Comparison of ENCODE assay signal across 19 cellular contexts in genomic region chr10:118842826-118843624, GRCh38.
DNase-seq lines count a peak whose midpoint lies in the region; ATAC-seq and TF ChIP-seq lines count a peak whose summit lies in the region.
"Had no signal": no experiment of that assay in that cellular context is flagged by ENCODE, and none has a peak within 500 bp of the region (broad histone marks: within the 10 kb centered on the region; RNA-seq: fewer than 3 reads in every experiment).

No MANE protein-coding gene starts in this region.

- TF ChIP-seq CTCF in RWPE1 (conservative IDR thresholded peaks at IDR 0.05; ENCODE audit: low read depth) (no peak), endodermal cell (conservative IDR thresholded peaks at IDR 0.05) (no peak), thyroid gland (IDR thresholded peaks at IDR 0.05) (no peak), upper lobe of right lung (IDR thresholded peaks at IDR 0.05) (no peak)

- no peak overlapping the region for H3K9ac ChIP-seq in endodermal cell (ENCODE audit: extremely low read depth, low read length, poor library complexity, severe bottlenecking)

- H3K9me3 ChIP-seq in endodermal cell (ENCODE audit: control insufficient read depth, low read length) (no peaks in the 10 kb centered on the region), thyroid gland (no peaks in the 10 kb centered on the region), upper lobe of right lung (no peaks in the 10 kb centered on the region)

- peak overlapping the region; percentile 12; the same call in 1 of the 2 replicates for H3K27ac ChIP-seq in RWPE1
- H3K27ac ChIP-seq in endodermal cell (ENCODE audit: low read depth, low read length): no peak overlapping the region
- H3K27ac ChIP-seq in thyroid gland: peak overlapping the region; percentile 50 to 61 (median 60)
- H3K27ac ChIP-seq in upper lobe of right lung: no peak overlapping the region

- CTCF ChIA-PET in RWPE1 (lab: Yijun Ruan, JAX): interaction anchor here (0.5 to 1.1 kb wide), 3 partner anchors 15 to 175 kb away, joined by 3 to 5 read pairs (median 5); no protein-coding TSS in a partner anchor

- 35 to 38% methylated on average over 4 of the region's 4 CpGs for WGBS in endodermal cell (ENCODE audit: insufficient coverage in 1 of 2, insufficient read length in 1 of 2), 2 experiments
- 27 to 37% methylated on average over 4 of the region's 4 CpGs for WGBS in thyroid gland, 2 donors

- H3K9me3 Mint-ChIP-seq in endodermal cell: no peaks in the 10 kb centered on the region
- H3K9me3 Mint-ChIP-seq: IgD-negative memory B cell had no signal

- H3K4me3 ChIP-seq in endodermal cell (ENCODE audit: low read length) (no peak overlapping the region), thyroid gland (replicated peaks in 1 of 3) (no peak overlapping the region), upper lobe of right lung (no peak overlapping the region)

- H3K4me1 ChIP-seq in endodermal cell (ENCODE audit: control insufficient read depth, insufficient read depth, low read length) (no peaks in the 10 kb centered on the region), thyroid gland (peaks cover 21 to 30% of the 10 kb centered on the region in 2 donors), upper lobe of right lung (peaks cover 5% of the 10 kb centered on the region)

- H3K4me1 Mint-ChIP-seq in endodermal cell: peaks cover 6% of the 10 kb centered on the region
- H3K4me1 Mint-ChIP-seq: B cell had no signal

- H3K4me3 Mint-ChIP-seq in endodermal cell: no peak overlapping the region
- H3K4me3 Mint-ChIP-seq: B cell; CD4-positive, CD25-positive, alpha-beta regulatory T cell; IgD-negative memory B cell had no signal

- ATAC-seq in upper lobe of right lung: no peak
- ATAC-seq: SK-N-SH treated with all-trans-retinoic acid at 6 μM for 48 hours had no signal

- intact Hi-C loops in thyroid gland (cut with DNase I) (no loop called here), upper lobe of right lung (cut with DNase I) (no loop called here)

- TF ChIP-seq POLR2A in thyroid gland (IDR thresholded peaks at IDR 0.05): no peak

- peaks cover 5% of the 10 kb centered on the region for H3K27me3 Mint-ChIP-seq in endodermal cell (ENCODE audit: insufficient read depth)

- POLR2A ChIA-PET in RWPE1 (lab: Yijun Ruan, JAX; ENCODE audit: low non-redundant PET): no interaction called here

- no peaks in the 10 kb centered on the region for H3K36me3 ChIP-seq in endodermal cell (ENCODE audit: control insufficient read depth, insufficient read depth, low read length)
- no peaks in the 10 kb centered on the region for H3K36me3 ChIP-seq in thyroid gland
- H3K36me3 ChIP-seq in upper lobe of right lung: no peaks in the 10 kb centered on the region

- peak; percentile 47 for DNase-seq in activated CD8-positive, alpha-beta memory T cell treated with anti-CD3 and anti-CD28 coated beads for 24 hours
- DNase-seq in activated CD8-positive, alpha-beta memory T cell treated with anti-CD3 and anti-CD28 coated beads, Interleukin-2, amount 50 U/mL, for 48 hours: no peak
- no peak for DNase-seq in RWPE1 (ENCODE audit: low spot score)
- DNase-seq in endodermal cell: peak; percentile 36
- DNase-seq in thyroid gland: peak; percentile 57 to 66
- DNase-seq in AG08396 (ENCODE audit: low spot score): no peak
- no peak for DNase-seq in middle frontal gyrus (ENCODE audit: extremely low spot score, low spot score)
- no peak for DNase-seq in upper lobe of right lung
- DNase-seq: CD4-positive, CD25-positive, alpha-beta regulatory T cell; Kasumi-1; NCI-H1048; NCI-H1417 treated with DMSO at 0.1 percent for 48 hours; NCI-H187; NCI-H446; NCI-H526; SIG-M5 had no signal

- no peaks in the 10 kb centered on the region for H3K36me3 Mint-ChIP-seq in endodermal cell (ENCODE audit: low read depth)
- H3K36me3 Mint-ChIP-seq: CD4-positive, CD25-positive, alpha-beta regulatory T cell; IgD-negative memory B cell had no signal

- no peak overlapping the region for H3K27ac Mint-ChIP-seq in endodermal cell
- H3K27ac Mint-ChIP-seq: B cell; CD4-positive, CD25-positive, alpha-beta regulatory T cell; IgD-negative memory B cell had no signal

- H3K27me3 ChIP-seq in endodermal cell (ENCODE audit: control insufficient read depth, insufficient read depth, low read length, poor library complexity, severe bottlenecking) (no peaks in the 10 kb centered on the region), thyroid gland (no peaks in the 10 kb centered on the region), upper lobe of right lung (no peaks in the 10 kb centered on the region)

Comparison
In these comparisons a context has a peak if more than half of its experiments do, and no peak if none do; other contexts are left out.
1. DNase-seq: peak in activated CD8-positive, alpha-beta memory T cell treated with anti-CD3 and anti-CD28 coated beads for 24 hours (single experiment), endodermal cell (single experiment) and thyroid gland (2 of 2); none in activated CD8-positive, alpha-beta memory T cell treated with anti-CD3 and anti-CD28 coated beads, Interleukin-2, amount 50 U/mL, for 48 hours (single experiment), RWPE1 (single experiment), AG08396 (single experiment), middle frontal gyrus (single experiment) and upper lobe of right lung (single experiment).
2. H3K27ac ChIP-seq: peak in RWPE1 (single experiment) and thyroid gland (3 of 3); none in endodermal cell (single experiment) and upper lobe of right lung (single experiment).